In genomic region chr2:8544168-8544785, GRCh38 we compare ENCODE assay signal across 9 cellular contexts.
DNase-seq lines count a peak whose midpoint lies in the region; ATAC-seq, FAIRE-seq and TF ChIP-seq lines count a peak whose summit lies in the region.
"Had no signal": no experiment of that assay in that cellular context is flagged by ENCODE, and none has a peak within 500 bp of the region (broad histone marks: within the 10 kb centered on the region; RNA-seq: fewer than 3 reads in every experiment).

No MANE protein-coding gene starts in this region.

- peaks cover 20 to 29% (median 27%) of the 10 kb centered on the region in 3 donors for H3K4me1 Mint-ChIP-seq in IgD-negative memory B cell
- H3K4me1 Mint-ChIP-seq in astrocyte (ENCODE audit: low read depth, unreplicated experiment) = peaks cover 12% of the 10 kb centered on the region
- H3K4me1 Mint-ChIP-seq in nephron progenitor cell = peaks cover 86% of the 10 kb centered on the region

- no peak overlapping the region for H3K9ac ChIP-seq in astrocyte (ENCODE audit: low read length)

- TF ChIP-seq CTCF in astrocyte (IDR thresholded peaks at IDR 0.05; ENCODE audit: insufficient read depth, low read depth, low read length) (no peak), nephron progenitor cell (IDR thresholded peaks at IDR 0.05) (no peak)

- peaks cover under 1% of the 10 kb centered on the region for H3K36me3 Mint-ChIP-seq in IgD-negative memory B cell
- no peaks in the 10 kb centered on the region for H3K36me3 Mint-ChIP-seq in astrocyte (ENCODE audit: low read depth, unreplicated experiment)
- no peaks in the 10 kb centered on the region for H3K36me3 Mint-ChIP-seq in nephron progenitor cell (ENCODE audit: low read depth)

- peaks cover 23% of the 10 kb centered on the region for H3K4me1 ChIP-seq in astrocyte (ENCODE audit: insufficient read depth, low read length)

- H2AFZ ChIP-seq in astrocyte (ENCODE audit: low read depth, low read length) = no peak overlapping the region

- DNase-seq in CD1c-positive myeloid dendritic cell (ENCODE audit: extremely low spot score) (peak; percentile 59), astrocyte (ENCODE audit: low read depth) (no peak), nephron progenitor cell (no peak), AG20443 (ENCODE audit: low spot score) (no peak), NCI-H1930 (lab: John Stamatoyannopoulos, UW) (no peak)
- DNase-seq: NCI-H187 treated with DMSO at 0.1 percent for 48 hours had no signal

- no peaks in the 10 kb centered on the region for H3K79me2 ChIP-seq in astrocyte (ENCODE audit: insufficient read depth, low read length)

- H3K27ac Mint-ChIP-seq in IgD-negative memory B cell = peak overlapping the region in 2 of 3 donors; percentile 73 to 85
- no peak overlapping the region for H3K27ac Mint-ChIP-seq in astrocyte (ENCODE audit: unreplicated experiment)
- H3K27ac Mint-ChIP-seq in nephron progenitor cell = peak overlapping the region; percentile 74

- H3K4me2 ChIP-seq in astrocyte (ENCODE audit: low read length) = peak overlapping the region; percentile 66

- ATAC-seq in GM18498 (IDR thresholded peaks at IDR 0.05; ENCODE audit: unreplicated experiment) (no peak), HG03025 (IDR thresholded peaks at IDR 0.05; ENCODE audit: low FRiP score, unreplicated experiment) (no peak)

- H3K27me3 Mint-ChIP-seq in IgD-negative memory B cell (peaks cover 33% of the 10 kb centered on the region), astrocyte (ENCODE audit: low read depth, unreplicated experiment) (peaks cover 36% of the 10 kb centered on the region), nephron progenitor cell (ENCODE audit: low read depth, poor library complexity) (peaks cover 6% of the 10 kb centered on the region)

- no peaks in the 10 kb centered on the region for H3K9me3 ChIP-seq in astrocyte (ENCODE audit: insufficient read depth, low read depth, low read length)

- H3K27me3 ChIP-seq in astrocyte (ENCODE audit: insufficient read depth, low read length) = no peaks in the 10 kb centered on the region

- H3K9me3 Mint-ChIP-seq in IgD-negative memory B cell = no peaks in the 10 kb centered on the region
- H3K9me3 Mint-ChIP-seq in astrocyte (ENCODE audit: unreplicated experiment) = no peaks in the 10 kb centered on the region
- no peaks in the 10 kb centered on the region for H3K9me3 Mint-ChIP-seq in nephron progenitor cell

- no peaks in the 10 kb centered on the region for H3K36me3 ChIP-seq in astrocyte (ENCODE audit: insufficient read depth, low read length)

- no peak for FAIRE-seq in astrocyte (lab: Jason Lieb, UNC)

- peak overlapping the region; percentile 37 for H3K27ac ChIP-seq in astrocyte (ENCODE audit: low read depth, low read length)

- H4K20me1 ChIP-seq in astrocyte (ENCODE audit: insufficient read depth, low read length) = no peaks in the 10 kb centered on the region

- H3K4me3 Mint-ChIP-seq in IgD-negative memory B cell (peak overlapping the region; percentile 17 to 87 (median 77)), astrocyte (ENCODE audit: unreplicated experiment) (no peak overlapping the region), nephron progenitor cell (no peak overlapping the region)

- H3K4me3 ChIP-seq in astrocyte (ENCODE audit: insufficient read depth, low read depth, low read length) = no peak overlapping the region

Comparison
In these comparisons a context has a peak if more than half of its experiments do, and no peak if none do; other contexts are left out.
1. H3K4me3 Mint-ChIP-seq: peak in IgD-negative memory B cell (4 of 4); none in astrocyte (single experiment) and nephron progenitor cell (single experiment).